ENCODE assay signal across 2 cellular contexts in the genomic region with DNA sequence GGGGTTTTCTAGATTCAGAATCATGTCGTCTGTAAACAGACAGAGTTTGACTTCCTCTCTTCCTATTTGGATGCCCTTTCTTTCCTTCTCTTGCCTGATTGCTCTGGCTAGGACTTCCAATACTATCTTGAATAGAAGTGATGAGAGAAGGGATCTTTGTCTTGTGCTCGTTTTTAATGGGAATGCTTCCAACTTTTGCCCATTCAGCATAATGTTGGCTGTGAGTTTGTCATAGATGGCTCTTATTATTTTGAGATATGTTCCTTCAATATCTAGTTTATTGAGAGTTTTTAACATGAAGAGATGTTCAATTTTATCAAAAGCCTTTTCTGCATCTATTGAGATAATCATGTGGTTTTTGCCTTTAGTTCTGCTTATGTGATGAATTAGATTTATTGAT. TPM values are rescaled to one million over a fixed set of nuclear protein-coding genes. Genes with fewer than 3 reads are reported as not detected.
"Had no signal": no experiment of that assay in that cellular context is flagged by ENCODE, and none has a peak within 500 bp of the region (broad histone marks: within the 10 kb centered on the region; RNA-seq: fewer than 3 reads in every experiment).

No MANE protein-coding gene starts in this region.

RNA-seq across cellular contexts. Expression of a gene that starts 27.6 kb away (rescaled TPM):
- total RNA-seq: suprapubic skin, temporal lobe had no signal
